Comparison of ENCODE assay signal across 30 cellular contexts in genomic region chr3:32480596-32480995, GRCh38. TPM values are rescaled to one million over a fixed set of nuclear protein-coding genes. Genes with fewer than 3 reads are reported as not detected.
DNase-seq lines count a peak whose midpoint lies in the region; ATAC-seq and TF ChIP-seq lines count a peak whose summit lies in the region.
"Had no signal": no experiment of that assay in that cellular context is flagged by ENCODE, and none has a peak within 500 bp of the region (broad histone marks: within the 10 kb centered on the region; RNA-seq: fewer than 3 reads in every experiment).

No MANE protein-coding gene starts in this region.

- H3K9me3 ChIP-seq in upper lobe of right lung = no peaks in the 10 kb centered on the region
- H3K9me3 ChIP-seq: adrenal gland, Peyer's patch, thoracic aorta, uterus had no signal

- no peak for TF ChIP-seq CTCF in natural killer cell (IDR thresholded peaks at IDR 0.05)
- no peak for TF ChIP-seq CTCF in choroid plexus epithelial cell (conservative IDR thresholded peaks at IDR 0.05; ENCODE audit: low read depth, low read length)
- no peak for TF ChIP-seq CTCF in upper lobe of right lung (IDR thresholded peaks at IDR 0.05)

- intact Hi-C loops in natural killer cell (cut with micrococcal nuclease) = no loop called here
- intact Hi-C loops in upper lobe of right lung (cut with DNase I) = no loop called here

- H3K9me3 Mint-ChIP-seq in natural killer cell = no peaks in the 10 kb centered on the region
- H3K9me3 Mint-ChIP-seq in natural killer cell treated with Interleukin-12 subunit alpha and Interleukin-12 subunit beta and Interleukin-15 and Interleukin-18, amount 100 ng/mL, for 72 hours = no peaks in the 10 kb centered on the region
- H3K9me3 Mint-ChIP-seq: activated CD8-positive, alpha-beta T cell treated with anti-CD3 and anti-CD28 coated beads for 36 hours; activated naive CD4-positive, alpha-beta T cell treated with anti-CD3 and anti-CD28 coated beads for 36 hours; activated T-helper 1 cell treated with anti-CD3 and anti-CD28 coated beads, Interleukin-12 subunit alpha, Interleukin-12 subunit beta, Interleukin-2, Interleukin-4 antibody, amounts not matched to agents 30 ng/mL and 10 ng/mL and 1 ng/mL, durations not matched to agents 14 hours and 24 hours and 36 hours; CD8-positive, alpha-beta T cell; stimulated activated naive CD8-positive, alpha-beta T cell treated with anti-CD3 and anti-CD28 coated beads, Interleukin-15, Interleukin-2, amounts not matched to agents 100 ng/mL and 50 ng/mL, for 24 hours had no signal

- H3K27me3 Mint-ChIP-seq in natural killer cell (ENCODE audit: low read depth in 2 of 2) = no peaks in the 10 kb centered on the region
- H3K27me3 Mint-ChIP-seq in natural killer cell treated with Interleukin-12 subunit alpha and Interleukin-12 subunit beta and Interleukin-15 and Interleukin-18, amount 100 ng/mL, for 72 hours = no peaks in the 10 kb centered on the region
- H3K27me3 Mint-ChIP-seq: activated CD4-positive, alpha-beta T cell treated with anti-CD3 and anti-CD28 coated beads for 36 hours; activated CD8-positive, alpha-beta T cell treated with anti-CD3 and anti-CD28 coated beads for 36 hours; naive thymus-derived CD4-positive, alpha-beta T cell; stimulated activated naive CD8-positive, alpha-beta T cell treated with anti-CD3 and anti-CD28 coated beads, Interleukin-15, Interleukin-2, amounts not matched to agents 100 ng/mL and 50 ng/mL, for 24 hours had no signal

- no peaks in the 10 kb centered on the region for H3K36me3 Mint-ChIP-seq in natural killer cell
- H3K36me3 Mint-ChIP-seq in natural killer cell treated with Interleukin-12 subunit alpha and Interleukin-12 subunit beta and Interleukin-15 and Interleukin-18, amount 100 ng/mL, for 72 hours = peaks cover 25% of the 10 kb centered on the region

- no peak overlapping the region for H3K4me3 ChIP-seq in choroid plexus epithelial cell (ENCODE audit: low read depth, low read length)
- H3K4me3 ChIP-seq in upper lobe of right lung = no peak overlapping the region
- H3K4me3 ChIP-seq: adrenal gland, Peyer's patch, thoracic aorta, uterus had no signal

- peaks cover 30% of the 10 kb centered on the region for H3K36me3 ChIP-seq in upper lobe of right lung
- H3K36me3 ChIP-seq: thoracic aorta, uterus had no signal

- DNase-seq in natural killer cell (no peak), choroid plexus epithelial cell (ENCODE audit: low read depth) (peak; percentile 42), iris pigment epithelial cell (ENCODE audit: low read depth) (peak; percentile 32), upper lobe of right lung (no peak), NCI-H1436 treated with DMSO at 0.1 percent for 48 hours (lab: John Stamatoyannopoulos, UW) (no peak), KBM-7 (no peak)
- DNase-seq in natural killer cell treated with Interleukin-12 subunit alpha and Interleukin-12 subunit beta and Interleukin-15 and Interleukin-18, amount 100 ng/mL, for 72 hours (ENCODE audit: low spot score) = no peak
- DNase-seq: activated CD4-positive, alpha-beta T cell treated with anti-CD3 and anti-CD28 coated beads for 36 hours; activated CD8-positive, alpha-beta memory T cell treated with anti-CD3 and anti-CD28 coated beads, Interleukin-2, amount 50 U/mL, for 48 hours; activated CD8-positive, alpha-beta T cell treated with anti-CD3 and anti-CD28 coated beads for 36 hours; activated naive CD4-positive, alpha-beta T cell treated with anti-CD3 and anti-CD28 coated beads for 36 hours; adrenal gland; AML-193; CD8-positive, alpha-beta T cell; naive thymus-derived CD4-positive, alpha-beta T cell; NCI-H146; NCI-H774; occipital lobe; Peyer's patch; SIG-M5; small intestine; SW 1271; T-helper 9 cell; uterus had no signal

- H3K4me3 Mint-ChIP-seq in natural killer cell = no peak overlapping the region
- H3K4me3 Mint-ChIP-seq in natural killer cell treated with Interleukin-12 subunit alpha and Interleukin-12 subunit beta and Interleukin-15 and Interleukin-18, amount 100 ng/mL, for 72 hours = no peak overlapping the region
- H3K4me3 Mint-ChIP-seq: activated CD4-positive, alpha-beta T cell treated with anti-CD3 and anti-CD28 coated beads for 36 hours; activated CD8-positive, alpha-beta T cell treated with anti-CD3 and anti-CD28 coated beads for 36 hours; activated naive CD4-positive, alpha-beta T cell treated with anti-CD3 and anti-CD28 coated beads for 36 hours; activated T-helper 1 cell treated with anti-CD3 and anti-CD28 coated beads, Interleukin-12 subunit alpha, Interleukin-12 subunit beta, Interleukin-2, Interleukin-4 antibody, amounts not matched to agents 30 ng/mL and 10 ng/mL and 1 ng/mL, durations not matched to agents 14 hours and 24 hours and 36 hours; CD8-positive, alpha-beta T cell; naive thymus-derived CD4-positive, alpha-beta T cell; stimulated activated naive CD8-positive, alpha-beta T cell treated with anti-CD3 and anti-CD28 coated beads, Interleukin-15, Interleukin-2, amounts not matched to agents 100 ng/mL and 50 ng/mL, for 24 hours had no signal

- peak overlapping the region; percentile 47 to 51 for H3K27ac Mint-ChIP-seq in natural killer cell
- no peak overlapping the region for H3K27ac Mint-ChIP-seq in natural killer cell treated with Interleukin-12 subunit alpha and Interleukin-12 subunit beta and Interleukin-15 and Interleukin-18, amount 100 ng/mL, for 72 hours
- H3K27ac Mint-ChIP-seq: activated CD4-positive, alpha-beta T cell treated with anti-CD3 and anti-CD28 coated beads for 36 hours; activated CD8-positive, alpha-beta T cell treated with anti-CD3 and anti-CD28 coated beads for 36 hours; activated naive CD4-positive, alpha-beta T cell treated with anti-CD3 and anti-CD28 coated beads for 36 hours; activated T-helper 1 cell treated with anti-CD3 and anti-CD28 coated beads, Interleukin-12 subunit alpha, Interleukin-12 subunit beta, Interleukin-2, Interleukin-4 antibody, amounts not matched to agents 30 ng/mL and 10 ng/mL and 1 ng/mL, durations not matched to agents 14 hours and 24 hours and 36 hours; CD8-positive, alpha-beta T cell; stimulated activated naive CD8-positive, alpha-beta T cell treated with anti-CD3 and anti-CD28 coated beads, Interleukin-15, Interleukin-2, amounts not matched to agents 100 ng/mL and 50 ng/mL, for 24 hours had no signal

- H3K27me3 ChIP-seq in upper lobe of right lung = no peaks in the 10 kb centered on the region
- H3K27me3 ChIP-seq: adrenal gland, Peyer's patch, uterus had no signal

- no peak for ATAC-seq in natural killer cell
- no peak for ATAC-seq in natural killer cell treated with Interleukin-12 subunit alpha and Interleukin-12 subunit beta and Interleukin-15 and Interleukin-18, amount 100 ng/mL, for 72 hours
- ATAC-seq in upper lobe of right lung = no peak
- ATAC-seq in HG03097 (IDR thresholded peaks at IDR 0.05; ENCODE audit: low FRiP score, unreplicated experiment) = no peak
- ATAC-seq: activated CD4-positive, alpha-beta T cell treated with anti-CD3 and anti-CD28 coated beads for 36 hours; activated CD8-positive, alpha-beta T cell treated with anti-CD3 and anti-CD28 coated beads for 36 hours; CD8-positive, alpha-beta T cell; HCT116; naive thymus-derived CD4-positive, alpha-beta T cell had no signal

- in situ Hi-C loops in KBM-7 (cut with MboI; ENCODE audit: low pct_unique_long_range_greater_than_20kb, low sequenced_read_pairs) = no loop called here

- no peak overlapping the region for H3K27ac ChIP-seq in upper lobe of right lung
- H3K27ac ChIP-seq: adrenal gland, Peyer's patch, thoracic aorta, uterus, VCaP had no signal

- peaks cover 9 to 35% of the 10 kb centered on the region in 2 donors for H3K4me1 Mint-ChIP-seq in natural killer cell
- H3K4me1 Mint-ChIP-seq in natural killer cell treated with Interleukin-12 subunit alpha and Interleukin-12 subunit beta and Interleukin-15 and Interleukin-18, amount 100 ng/mL, for 72 hours (ENCODE audit: low read depth in 2 of 2) = peaks cover 28 to 30% of the 10 kb centered on the region in 2 donors

- H3K4me1 ChIP-seq in upper lobe of right lung = no peaks in the 10 kb centered on the region
- H3K4me1 ChIP-seq: Peyer's patch, uterus had no signal

RNA-seq across cellular contexts. Expression of gene CMTM6, which starts 22.1 kb away (rescaled TPM):
- total RNA-seq in natural killer cell = 10 to 100 TPM; 57.4 to 63.6 (median 59.5) TPM
- total RNA-seq in natural killer cell treated with Interleukin-12 subunit alpha and Interleukin-12 subunit beta and Interleukin-15 and Interleukin-18, amount 100 ng/mL, for 72 hours = 10 to 100 TPM; 48.6 to 83.0 TPM
- total RNA-seq in upper lobe of right lung = 58.9 TPM

Comparison
In these comparisons a context has a peak if more than half of its experiments do, and no peak if none do; other contexts are left out.
1. H3K27ac Mint-ChIP-seq: peak in natural killer cell (2 of 2); none in natural killer cell treated with Interleukin-12 subunit alpha and Interleukin-12 subunit beta and Interleukin-15 and Interleukin-18, amount 100 ng/mL, for 72 hours (0 of 2).
2. DNase-seq: peak in choroid plexus epithelial cell (single experiment) and iris pigment epithelial cell (single experiment); none in natural killer cell (single experiment), natural killer cell treated with Interleukin-12 subunit alpha and Interleukin-12 subunit beta and Interleukin-15 and Interleukin-18, amount 100 ng/mL, for 72 hours (single experiment), upper lobe of right lung (single experiment), NCI-H1436 treated with DMSO at 0.1 percent for 48 hours (single experiment) and KBM-7 (single experiment).